Comparison of ENCODE assay signal across 8 cellular contexts in the genomic region with DNA sequence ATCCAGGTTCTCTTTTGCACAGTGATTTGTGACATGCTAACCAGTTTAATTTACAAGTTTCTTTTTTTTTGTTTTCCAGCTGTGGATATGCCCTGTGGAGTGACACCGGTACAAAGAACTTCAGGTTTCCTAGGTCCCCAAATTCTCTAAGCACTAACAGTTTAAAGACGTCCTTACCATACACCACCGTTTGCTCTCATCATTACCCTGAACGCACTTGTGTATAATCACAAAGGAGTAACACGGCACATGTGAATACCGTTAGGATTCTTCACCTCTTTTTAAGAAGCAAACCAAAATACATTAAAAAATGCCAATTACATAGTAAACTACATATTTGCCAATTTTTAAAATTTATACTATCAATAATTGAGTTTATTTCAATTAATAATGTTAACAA. TPM values are rescaled to one million over a fixed set of nuclear protein-coding genes. Genes with fewer than 3 reads are reported as not detected.
A peak's percentile ranks its signal among the peaks of the same experiment; 100 is the strongest.
DNase-seq lines count a peak whose midpoint lies in the region; ATAC-seq and TF ChIP-seq lines count a peak whose summit lies in the region.

No MANE protein-coding gene starts in this region.

- intact Hi-C loops in Panc1 (cut with micrococcal nuclease; ENCODE audit: unreplicated experiment) (no loop called here), esophagus muscularis mucosa (cut with DNase I) (no loop called here)

- no peak for TF ChIP-seq EP300 in esophagus muscularis mucosa (IDR thresholded peaks at IDR 0.05)

- TSS peak; percentile 75 for BruUV-seq in Panc1 (replicated peaks; lab: Mats Ljungman, UMichigan)

- CTCF ChIA-PET in Panc1 (lab: Charles Lee), result no interaction called here

- DNase-seq in H7 (no peak), Panc1 (ENCODE audit: low read depth, low spot score) (no peak), esophagus muscularis mucosa (ENCODE audit: extremely low spot score) (no peak), retinal pigment epithelial cell (ENCODE audit: low read depth) (no peak), CD1c-positive myeloid dendritic cell (ENCODE audit: extremely low spot score) (no peak), left lobe of liver (ENCODE audit: low spot score) (no peak), GM19240 (ENCODE audit: insufficient read length, low spot score) (no peak)

- peaks cover 4% of the 10 kb centered on the region for H3K36me3 ChIP-seq in H7 (replicated peaks; ENCODE audit: control insufficient read depth, insufficient read depth, low read length)
- peaks cover 8% of the 10 kb centered on the region for H3K36me3 ChIP-seq in Panc1 (ENCODE audit: control insufficient read depth, insufficient read depth, low read length)
- H3K36me3 ChIP-seq in esophagus muscularis mucosa, result peaks cover 7 to 30% (median 11%) of the 10 kb centered on the region in 4 donors

- TF ChIP-seq POLR2A in esophagus muscularis mucosa (IDR thresholded peaks at IDR 0.05; ENCODE audit: low read depth), result no peak

- H3K9me3 ChIP-seq in Panc1 (ENCODE audit: control insufficient read depth, insufficient read depth, low read depth, low read length), result no peaks in the 10 kb centered on the region
- no peaks in the 10 kb centered on the region for H3K9me3 ChIP-seq in esophagus muscularis mucosa

- POLR2A ChIA-PET in Panc1 (lab: Charles Lee), result no interaction called here

- ATAC-seq in Panc1 (no peak), left lobe of liver (no peak), GM19023 (IDR thresholded peaks at IDR 0.05; ENCODE audit: unreplicated experiment) (no peak)

- peak overlapping the region; percentile 74 for H3K4me3 ChIP-seq in H7 (ENCODE audit: insufficient read depth, low read depth, low read length)
- peak overlapping the region; percentile 69 to 81 for H3K4me3 ChIP-seq in Panc1 (ENCODE audit: low read depth in 2 of 2, low read length in 2 of 2)
- peak overlapping the region; percentile 61 to 92 (median 73) for H3K4me3 ChIP-seq in esophagus muscularis mucosa
- H3K4me3 ChIP-seq in retinal pigment epithelial cell (ENCODE audit: low read length), result peak overlapping the region; percentile 87

- peaks cover 4% of the 10 kb centered on the region; the same call in 1 of the 2 replicates for H3K4me1 ChIP-seq in Panc1 (ENCODE audit: control insufficient read depth, insufficient read depth, low read length)
- peaks cover 13 to 32% (median 20%) of the 10 kb centered on the region in 4 donors for H3K4me1 ChIP-seq in esophagus muscularis mucosa

- H3K27me3 ChIP-seq in H7 (ENCODE audit: control insufficient read depth, insufficient read depth, low read length) (no peaks in the 10 kb centered on the region), Panc1 (ENCODE audit: control insufficient read depth, insufficient read depth, low read length) (no peaks in the 10 kb centered on the region), esophagus muscularis mucosa (no peaks in the 10 kb centered on the region)

- H3K27ac ChIP-seq in Panc1 (ENCODE audit: low read length) (peak overlapping the region; percentile 81), esophagus muscularis mucosa (replicated peaks in 1 of 4) (peak overlapping the region in 1 of 4 donors; percentile 81)

- in situ Hi-C loops in Panc1 (cut with HindIII; ENCODE audit: low pct_unique_long_range_greater_than_20kb, low sequenced_read_pairs), result no loop called here

- TF ChIP-seq CTCF in Panc1 (IDR thresholded peaks at IDR 0.05), result no peak
- TF ChIP-seq CTCF in esophagus muscularis mucosa (IDR thresholded peaks at IDR 0.05), result no peak
- TF ChIP-seq CTCF in retinal pigment epithelial cell (conservative IDR thresholded peaks at IDR 0.05; ENCODE audit: low read depth, low read length), result no peak

- WGBS in esophagus muscularis mucosa, result 21% methylated on average over 6 of the region's 6 CpGs

RNA-seq across cellular contexts. Expression of a gene that starts 0.8 kb away (rescaled TPM):
- total RNA-seq in H7 (2014; rRNA removed; shearing (Covaris generic)), result 18.8 and 24.5 TPM in 2 replicates
- 42.8 TPM for total RNA-seq in Panc1 (2021; ENCODE audit: unreplicated experiment)
- polyA plus RNA-seq in Panc1 (2012; ENCODE audit: insufficient read length), result 31.6 TPM
- total RNA-seq in esophagus muscularis mucosa, result 10 to 100 TPM; 27.4 to 29.9 (median 27.8) TPM
- total RNA-seq in left lobe of liver, result 15.6 TPM
